Comparison of ENCODE assay signal across 8 cellular contexts in genomic region chr15:77910030-77910911, GRCh38.
DNase-seq lines count a peak whose midpoint lies in the region; ATAC-seq and TF ChIP-seq lines count a peak whose summit lies in the region.
"Not testable (repeated sequence)": the region's sequence is repeated elsewhere in the genome, so short reads cannot be mapped to it uniquely, and the experiment has no call there.

No MANE protein-coding gene starts in this region.

- CTCF ChIA-PET in activated CD8-positive, alpha-beta T cell treated with anti-CD3 and anti-CD28 coated beads, Interleukin-2, amount 10 ng/mL, durations not matched to agents 7 days and 5 days (lab: Charles Lee), result interaction anchor here (0.6 to 2.1 kb wide), 14 partner anchors 10 to 330 kb away, joined by 3 to 12 read pairs (median 5); no protein-coding TSS in a partner anchor

- not testable (repeated sequence) for H3K9me3 ChIP-seq in iPS-15b (ENCODE audit: control insufficient read depth, insufficient read depth, low read length); stomach

- H3K36me3 ChIP-seq in iPS-15b (ENCODE audit: control insufficient read depth, insufficient read depth, low read length); stomach: not testable (repeated sequence)

- intact Hi-C loops in posterior vena cava (cut with DNase I); stomach (cut with DNase I; ENCODE audit: low total_unique reads): not testable (repeated sequence)

- H3K9ac ChIP-seq in iPS-15b (ENCODE audit: low read depth, low read length), result not testable (repeated sequence)

- H3K36me3 Mint-ChIP-seq in activated CD8-positive, alpha-beta T cell treated with anti-CD3 and anti-CD28 coated beads, Interleukin-2, amount 10 ng/mL, durations not matched to agents 7 days and 5 days (ENCODE audit: low read depth); chondrocyte (ENCODE audit: low read depth): not testable (repeated sequence)

- peak; percentile 82 for ATAC-seq in activated CD8-positive, alpha-beta T cell treated with anti-CD3 and anti-CD28 coated beads, Interleukin-2, amount 10 ng/mL, durations not matched to agents 7 days and 5 days

- 16 to 28% (median 16%) methylated on average over 9 to 12 of the region's 12 CpGs for WGBS in stomach, 5 donors

- POLR2A ChIA-PET in activated CD8-positive, alpha-beta T cell treated with anti-CD3 and anti-CD28 coated beads, Interleukin-2, amount 10 ng/mL, durations not matched to agents 7 days and 5 days (lab: Charles Lee), result interaction anchor here (0.6 to 0.7 kb wide), 2 partner anchors 20 to 198 kb away, joined by 3 read pairs; no protein-coding TSS in a partner anchor

- peak overlapping the region; percentile 61 for H3K4me3 Mint-ChIP-seq in activated CD8-positive, alpha-beta T cell treated with anti-CD3 and anti-CD28 coated beads, Interleukin-2, amount 10 ng/mL, durations not matched to agents 7 days and 5 days
- peak overlapping the region; percentile 39 for H3K4me3 Mint-ChIP-seq in chondrocyte (ENCODE audit: unreplicated experiment)

- H3K4me3 ChIP-seq in Jurkat, Clone E6-1 (ENCODE audit: low read length), result peak overlapping the region; percentile 53
- H3K4me3 ChIP-seq in iPS-15b (ENCODE audit: low read depth, low read length), result peak overlapping the region; percentile 46
- peak overlapping the region; percentile 19 to 29 (median 26) for H3K4me3 ChIP-seq in stomach

- not testable (repeated sequence) for H3K27me3 ChIP-seq in iPS-15b (ENCODE audit: control insufficient read depth, insufficient read depth, low read length)
- peaks cover 0 to 26% (median 0%) of the 10 kb centered on the region in 3 donors for H3K27me3 ChIP-seq in stomach

- not testable (repeated sequence) for TF ChIP-seq EP300 in stomach (IDR thresholded peaks at IDR 0.05)

- H3K27ac ChIP-seq in stomach, result peak overlapping the region in 4 of 5 donors; percentile 49 to 67 (median 63)

- H3K9me3 Mint-ChIP-seq in activated CD8-positive, alpha-beta T cell treated with anti-CD3 and anti-CD28 coated beads, Interleukin-2, amount 10 ng/mL, durations not matched to agents 7 days and 5 days (ENCODE audit: insufficient read depth); chondrocyte (ENCODE audit: low read depth): not testable (repeated sequence)

- DNase-seq in Daoy (ENCODE audit: low read depth) (peak; percentile 85), OCI-M1 (lab: John Stamatoyannopoulos, UW) (peak; percentile 92), chondrocyte (ENCODE audit: low spot score) (peak; percentile 67), posterior vena cava (ENCODE audit: low spot score) (peak; percentile 93), stomach (peak; percentile 88)
- DNase-seq in Jurkat, Clone E6-1 (ENCODE audit: low read depth, low spot score), result peak; percentile 68
- peak; percentile 88 for DNase-seq in activated CD8-positive, alpha-beta T cell treated with anti-CD3 and anti-CD28 coated beads, Interleukin-2, amount 10 ng/mL, durations not matched to agents 7 days and 5 days

- TF ChIP-seq CTCF in chondrocyte (IDR thresholded peaks at IDR 0.05) (peak; percentile 75), stomach (IDR thresholded peaks at IDR 0.05) (peak in 5 of 7 experiments; percentile 50 to 91 (median 77))

- not testable (repeated sequence) for TF ChIP-seq POLR2A in stomach (IDR thresholded peaks at IDR 0.05)

- H3K4me1 ChIP-seq in iPS-15b (ENCODE audit: control insufficient read depth, insufficient read depth, low read length), result not testable (repeated sequence)
- H3K4me1 ChIP-seq in stomach, result peaks cover 0 to 25% (median 3%) of the 10 kb centered on the region in 4 donors

- H3K27ac Mint-ChIP-seq in activated CD8-positive, alpha-beta T cell treated with anti-CD3 and anti-CD28 coated beads, Interleukin-2, amount 10 ng/mL, durations not matched to agents 7 days and 5 days, result peak overlapping the region; percentile 58
- H3K27ac Mint-ChIP-seq in chondrocyte (ENCODE audit: unreplicated experiment), result peak overlapping the region; percentile 49

- H3K27me3 Mint-ChIP-seq in activated CD8-positive, alpha-beta T cell treated with anti-CD3 and anti-CD28 coated beads, Interleukin-2, amount 10 ng/mL, durations not matched to agents 7 days and 5 days (ENCODE audit: low read depth), result peaks cover 11% of the 10 kb centered on the region
- H3K27me3 Mint-ChIP-seq in chondrocyte (ENCODE audit: low read depth), result not testable (repeated sequence)

- H3K4me1 Mint-ChIP-seq in activated CD8-positive, alpha-beta T cell treated with anti-CD3 and anti-CD28 coated beads, Interleukin-2, amount 10 ng/mL, durations not matched to agents 7 days and 5 days (ENCODE audit: low read depth), result not testable (repeated sequence)
- peaks cover 33% of the 10 kb centered on the region for H3K4me1 Mint-ChIP-seq in chondrocyte (ENCODE audit: low read depth)

Comparison
In these comparisons a context has a peak if more than half of its experiments do, and no peak if none do; other contexts are left out.
1. Peak in every context shown above with its lines: DNase-seq, ATAC-seq, H3K4me3 ChIP-seq and H3K27ac ChIP-seq.